Comparison of ENCODE assay signal across 11 cellular contexts in the genomic region with DNA sequence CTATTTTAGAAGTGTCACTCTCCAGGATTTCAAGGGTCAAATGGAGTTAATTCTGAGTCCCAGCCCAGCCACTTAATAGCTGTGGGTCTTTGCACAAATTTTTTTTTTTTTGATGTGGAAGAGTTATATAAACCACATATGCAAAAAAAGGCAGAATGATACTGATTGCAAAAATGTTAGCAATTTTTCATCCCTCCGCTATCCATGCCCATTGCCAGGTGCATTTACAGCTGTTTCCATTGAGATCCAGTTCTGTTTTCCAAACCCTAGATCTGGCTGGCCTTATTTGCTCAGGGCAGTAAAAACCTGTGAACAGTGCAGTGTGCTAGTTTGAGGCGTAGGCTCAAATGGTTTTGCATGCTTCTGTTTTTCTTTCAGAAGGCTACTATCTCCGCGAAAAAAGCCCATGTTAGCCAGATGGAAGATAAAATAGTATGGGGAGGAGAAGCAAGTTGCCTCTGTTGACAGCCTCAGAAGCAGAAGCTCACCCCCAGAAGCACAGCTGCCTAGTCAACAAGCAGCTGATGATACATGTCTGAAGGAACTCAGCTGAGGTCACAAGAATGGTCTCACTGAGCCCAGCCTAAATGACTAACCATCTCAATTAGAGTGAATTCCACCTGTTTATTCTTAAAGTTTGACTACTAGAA. TPM values are rescaled to one million over a fixed set of nuclear protein-coding genes. Genes with fewer than 3 reads are reported as not detected.
DNase-seq lines count a peak whose midpoint lies in the region; ATAC-seq and TF ChIP-seq lines count a peak whose summit lies in the region.
"Had no signal": no experiment of that assay in that cellular context is flagged by ENCODE, and none has a peak within 500 bp of the region (broad histone marks: within the 10 kb centered on the region; RNA-seq: fewer than 3 reads in every experiment).

No MANE protein-coding gene starts in this region.

- in situ Hi-C loops in ACHN (cut with HindIII; ENCODE audit: low pct_ligation_motif_present, low pct_unique_long_range_greater_than_20kb, low sequenced_read_pairs) = no loop called here

- no peak for TF ChIP-seq CTCF in uterus (IDR thresholded peaks at IDR 0.05)

- no peak for DNase-seq in activated naive CD8-positive, alpha-beta T cell treated with anti-CD3 and anti-CD28 coated beads, Interleukin-2, amount 50 U/mL, for 24 hours
- DNase-seq in SJCRH30 (peak; percentile 43 to 47), immature natural killer cell (no peak), uterus (no peak), ACHN (no peak), left lobe of liver (ENCODE audit: low spot score) (no peak)
- DNase-seq: activated effector memory CD4-positive, alpha-beta T cell treated with anti-CD3 and anti-CD28 coated beads, Interleukin-2, amount 50 U/mL, for 16 hours; stimulated activated CD4-positive, alpha-beta T cell treated with anti-CD3 and anti-CD28 coated beads, Interleukin-15, amount 100 ng/mL, for 24 hours; stomach had no signal

- H3K27ac ChIP-seq in SJCRH30 (peak overlapping the region; percentile 78), uterus (peak overlapping the region; percentile 65 to 81)

- H3K27ac Mint-ChIP-seq in activated naive CD8-positive, alpha-beta T cell = peak overlapping the region; percentile 16
- no peak overlapping the region for H3K27ac Mint-ChIP-seq in activated naive CD8-positive, alpha-beta T cell treated with anti-CD3 and anti-CD28 coated beads, Interleukin-2, amount 50 U/mL, for 24 hours
- H3K27ac Mint-ChIP-seq in immature natural killer cell = peak overlapping the region; percentile 45 to 97 (median 80)

- H3K4me1 ChIP-seq in SJCRH30 = peaks cover 9% of the 10 kb centered on the region
- H3K4me1 ChIP-seq in uterus = no peaks in the 10 kb centered on the region

- H3K9me3 ChIP-seq in SJCRH30 (replicated peaks) (no peaks in the 10 kb centered on the region), uterus (no peaks in the 10 kb centered on the region)
- H3K9me3 ChIP-seq: stomach had no signal

- H3K27me3 Mint-ChIP-seq in activated naive CD8-positive, alpha-beta T cell = no peaks in the 10 kb centered on the region
- H3K27me3 Mint-ChIP-seq in activated naive CD8-positive, alpha-beta T cell treated with anti-CD3 and anti-CD28 coated beads, Interleukin-2, amount 50 U/mL, for 24 hours = no peaks in the 10 kb centered on the region
- peaks cover 7 to 9% (median 8%) of the 10 kb centered on the region in 3 donors for H3K27me3 Mint-ChIP-seq in immature natural killer cell (ENCODE audit: low read depth in 3 of 3)

- H3K4me3 ChIP-seq in SJCRH30 (no peak overlapping the region; the same call in 1 of the 2 replicates), uterus (no peak overlapping the region)

- H3K36me3 Mint-ChIP-seq in activated naive CD8-positive, alpha-beta T cell = peaks cover 3% of the 10 kb centered on the region
- peaks cover 14% of the 10 kb centered on the region for H3K36me3 Mint-ChIP-seq in activated naive CD8-positive, alpha-beta T cell treated with anti-CD3 and anti-CD28 coated beads, Interleukin-2, amount 50 U/mL, for 24 hours (ENCODE audit: low read depth)
- peaks cover 0 to 6% (median 5%) of the 10 kb centered on the region in 3 donors for H3K36me3 Mint-ChIP-seq in immature natural killer cell

- H3K4me3 Mint-ChIP-seq in activated naive CD8-positive, alpha-beta T cell = peak overlapping the region; percentile 99
- H3K4me3 Mint-ChIP-seq in activated naive CD8-positive, alpha-beta T cell treated with anti-CD3 and anti-CD28 coated beads, Interleukin-2, amount 50 U/mL, for 24 hours = no peak overlapping the region
- H3K4me3 Mint-ChIP-seq in immature natural killer cell = peak overlapping the region in 4 of 5 donors; percentile 13 to 99 (median 64)

- ATAC-seq in activated naive CD8-positive, alpha-beta T cell treated with anti-CD3 and anti-CD28 coated beads, Interleukin-2, amount 50 U/mL, for 24 hours = no peak
- ATAC-seq in left lobe of liver (no peak), GM21619 (IDR thresholded peaks at IDR 0.05; ENCODE audit: unreplicated experiment) (no peak)

- intact Hi-C loops in uterus (cut with DNase I; ENCODE audit: low total_unique reads) = no loop called here

- H3K9me3 Mint-ChIP-seq in activated naive CD8-positive, alpha-beta T cell (ENCODE audit: low read depth) = no peaks in the 10 kb centered on the region
- H3K9me3 Mint-ChIP-seq in activated naive CD8-positive, alpha-beta T cell treated with anti-CD3 and anti-CD28 coated beads, Interleukin-2, amount 50 U/mL, for 24 hours = no peaks in the 10 kb centered on the region
- H3K9me3 Mint-ChIP-seq in immature natural killer cell = no peaks in the 10 kb centered on the region

- H3K36me3 ChIP-seq in SJCRH30 (peaks cover 15% of the 10 kb centered on the region), uterus (no peaks in the 10 kb centered on the region)

- H3K27me3 ChIP-seq in SJCRH30 = no peaks in the 10 kb centered on the region
- no peaks in the 10 kb centered on the region for H3K27me3 ChIP-seq in uterus
- H3K27me3 ChIP-seq: stomach had no signal

- H3K4me1 Mint-ChIP-seq in activated naive CD8-positive, alpha-beta T cell (ENCODE audit: low read depth) = peaks cover 30% of the 10 kb centered on the region
- H3K4me1 Mint-ChIP-seq in activated naive CD8-positive, alpha-beta T cell treated with anti-CD3 and anti-CD28 coated beads, Interleukin-2, amount 50 U/mL, for 24 hours = peaks cover 28% of the 10 kb centered on the region
- H3K4me1 Mint-ChIP-seq in immature natural killer cell = peaks cover 32 to 37% of the 10 kb centered on the region in 2 donors

- TF ChIP-seq POLR2A in uterus (IDR thresholded peaks at IDR 0.05) = no peak

RNA-seq across cellular contexts. Expression of gene ZNF138, which starts 1.0 kb away (rescaled TPM):
- total RNA-seq in SJCRH30 (2014; rRNA removed; shearing (Covaris generic)) = 17.8 and 19.1 TPM in 2 replicates
- polyA plus RNA-seq in immature natural killer cell = 1 to 10 TPM; 3.7 to 8.2 (median 6.3) TPM
- total RNA-seq in uterus (10 to 100 TPM; 13.5 to 27.7 (median 15.2) TPM), left lobe of liver (1.7 TPM)

Comparison
In these comparisons a context has a peak if more than half of its experiments do, and no peak if none do; other contexts are left out.
1. DNase-seq: peak in SJCRH30 (2 of 2); none in activated naive CD8-positive, alpha-beta T cell treated with anti-CD3 and anti-CD28 coated beads, Interleukin-2, amount 50 U/mL, for 24 hours (single experiment), immature natural killer cell (0 of 3), uterus (0 of 2), ACHN (single experiment) and left lobe of liver (single experiment).